1 cellular context compared by ENCODE assay signal in the genomic region with DNA sequence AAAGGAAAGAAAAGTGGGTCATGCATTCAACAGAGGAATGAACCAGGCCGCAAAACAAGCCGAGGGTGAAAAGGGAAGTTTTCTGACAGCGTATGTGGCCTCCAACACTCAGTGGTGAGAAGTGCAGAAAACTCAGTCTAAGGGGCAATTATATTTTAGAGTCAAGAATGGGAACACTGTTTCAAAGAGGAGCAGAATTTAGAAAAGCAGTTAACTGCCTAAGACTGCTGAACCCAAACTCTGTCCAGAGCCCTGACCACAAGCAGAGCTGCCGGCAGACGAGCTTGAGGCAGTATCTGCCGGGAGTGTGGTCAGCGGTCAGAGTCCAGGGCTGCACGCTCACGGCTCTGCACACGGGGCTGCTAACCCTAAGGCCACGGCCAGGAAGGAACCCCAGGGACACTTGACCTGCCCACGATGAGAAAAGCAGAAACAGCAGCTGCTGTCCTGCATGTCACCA.
TF ChIP-seq lines count a peak whose summit lies in the region.

No MANE protein-coding gene starts in this region.

TF ChIP-seq in H1, 55 proteins besides CTCF, POLR2A, EP300 and RAD21:
- TF ChIP-seq SP2 (IDR thresholded peaks at IDR 0.05; ENCODE audit: low read length), result no peak
- TF ChIP-seq CHD2 (IDR thresholded peaks at IDR 0.05; ENCODE audit: low read length), result no peak
- no peak for TF ChIP-seq SRF (IDR thresholded peaks at IDR 0.05; ENCODE audit: low read depth, low read length)
- no peak for TF ChIP-seq NANOG (IDR thresholded peaks at IDR 0.05; ENCODE audit: insufficient read depth, low read depth, low read length, poor library complexity, severe bottlenecking)
- no peak for TF ChIP-seq EZH2 (IDR thresholded peaks at IDR 0.05; ENCODE audit: low read depth, low read length, severe bottlenecking)
- no peak for TF ChIP-seq TEAD4 (IDR thresholded peaks at IDR 0.05; ENCODE audit: low read depth, low read length)
- TF ChIP-seq JUN (IDR thresholded peaks at IDR 0.05; ENCODE audit: low read depth, low read length), result no peak
- no peak for TF ChIP-seq TAF7 (optimal IDR thresholded peaks at IDR 0.05; ENCODE audit: borderline replicate concordance, low read depth, low read length)
- no peak for TF ChIP-seq SP4 (IDR thresholded peaks at IDR 0.05; ENCODE audit: low read length)
TF ChIP-seq in H1: peak in this region for 0.
